Comparison of ENCODE assay signal across 11 cellular contexts in the genomic region with DNA sequence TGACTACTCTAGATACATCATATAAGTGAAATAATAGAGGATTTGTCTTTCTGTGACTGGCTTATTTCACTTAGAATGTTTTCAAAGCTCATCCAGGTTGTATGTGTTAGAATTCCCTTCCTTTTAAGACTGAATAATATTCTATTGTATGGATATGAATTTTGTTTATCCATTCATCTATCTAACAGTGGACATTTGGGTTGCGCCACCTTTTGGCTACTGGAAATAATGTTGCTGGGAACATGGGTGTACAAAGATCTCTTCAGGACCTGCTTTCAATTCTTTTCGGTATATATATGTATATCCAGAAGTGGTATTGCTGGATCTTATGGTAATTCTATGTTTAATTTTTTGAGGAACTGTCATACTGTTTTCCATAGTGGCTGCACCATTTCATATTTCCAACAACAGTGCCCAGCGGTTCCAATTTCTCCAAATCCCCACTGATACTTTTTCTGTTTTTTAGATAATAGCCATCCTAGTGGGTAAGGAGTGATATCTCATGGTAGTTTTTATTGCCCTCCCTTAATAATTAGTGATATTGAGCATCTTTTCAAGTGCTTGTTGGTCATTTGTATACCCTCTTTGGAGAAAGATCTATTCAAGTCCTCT. TPM values are rescaled to one million over a fixed set of nuclear protein-coding genes. Genes with fewer than 3 reads are reported as not detected.
A peak's percentile ranks its signal among the peaks of the same experiment; 100 is the strongest.
DNase-seq lines count a peak whose midpoint lies in the region; ATAC-seq, FAIRE-seq and TF ChIP-seq lines count a peak whose summit lies in the region.
"Had no signal": no experiment of that assay in that cellular context is flagged by ENCODE, and none has a peak within 500 bp of the region (broad histone marks: within the 10 kb centered on the region; RNA-seq: fewer than 3 reads in every experiment).

No MANE protein-coding gene starts in this region.

- H2BK12ac ChIP-seq in H9 (ENCODE audit: insufficient read length, low read depth, low read length), result no peak overlapping the region

- H3K23me2 ChIP-seq in H9 (ENCODE audit: insufficient read length, low read depth, low read length, poor library complexity, severe bottlenecking), result peaks cover 20% of the 10 kb centered on the region

- no peak overlapping the region for H4K91ac ChIP-seq in H9 (ENCODE audit: insufficient read length, low read depth, low read length)

- CTCF ChIA-PET in Caco-2 (lab: Charles Lee), result no interaction called here

- H3K27ac Mint-ChIP-seq in Caco-2 (ENCODE audit: unreplicated experiment), result no peak overlapping the region
- no peak overlapping the region for H3K27ac Mint-ChIP-seq in H9

- H3K4me1 Mint-ChIP-seq in Caco-2 (ENCODE audit: low read depth, unreplicated experiment), result no peaks in the 10 kb centered on the region
- H3K4me1 Mint-ChIP-seq in H9, result peaks cover 21% of the 10 kb centered on the region in 2 experiments

- H3K27me3 Mint-ChIP-seq in Caco-2 (ENCODE audit: insufficient read depth, unreplicated experiment), result peaks cover 5% of the 10 kb centered on the region
- H3K27me3 Mint-ChIP-seq in H9 (ENCODE audit: low read depth), result peaks cover 16% of the 10 kb centered on the region

- no peak overlapping the region for H3T11ph ChIP-seq in H9 (ENCODE audit: low read length)

- H3K27me3 ChIP-seq in Caco-2 (replicated peaks; ENCODE audit: control insufficient read depth, insufficient read depth, low read length), result no peaks in the 10 kb centered on the region
- peaks cover 44% of the 10 kb centered on the region for H3K27me3 ChIP-seq in H9 (ENCODE audit: insufficient read depth, low read length)

- no peak overlapping the region for H2AK5ac ChIP-seq in H9 (ENCODE audit: insufficient read length, low read length)

- H2BK120ac ChIP-seq in H9 (ENCODE audit: low read depth, low read length, poor library complexity, severe bottlenecking), result no peak overlapping the region

- H3K14ac ChIP-seq in H9 (ENCODE audit: insufficient read depth, low read length), result no peak overlapping the region

- H3K4me3 ChIP-seq in Caco-2 (ENCODE audit: low read depth, low read length), result no peak overlapping the region
- H3K4me3 ChIP-seq in WI38 (ENCODE audit: low read depth, low read length), result no peak overlapping the region

- TF ChIP-seq CTCF in Caco-2 (IDR thresholded peaks at IDR 0.05; ENCODE audit: insufficient read depth in 1 of 2, low read depth in 1 of 2, low read length in 1 of 2, severe bottlenecking in 1 of 2, unreplicated experiment in 1 of 2) (peak; percentile 49 to 52), H9 (conservative IDR thresholded peaks at IDR 0.05) (peak; percentile 40), WI38 (IDR thresholded peaks at IDR 0.05; ENCODE audit: low read depth, low read length) (peak; percentile 20; the same call in 1 of the 2 replicates)

- no peak for ATAC-seq in HG03135 (IDR thresholded peaks at IDR 0.05; ENCODE audit: unreplicated experiment)

- H3K56ac ChIP-seq in H9 (ENCODE audit: insufficient read length, low read depth, low read length), result no peak overlapping the region

- H3K27ac ChIP-seq in H9 (ENCODE audit: insufficient read length, low read depth, low read length), result no peak overlapping the region

- intact Hi-C loops in Caco-2 (cut with micrococcal nuclease; ENCODE audit: unreplicated experiment), result loop anchor here (1.0 kb wide), 1 partner anchor 80 kb away; no protein-coding TSS in a partner anchor

- no CpG with 5 or more reads among the region's 3 CpGs for WGBS in H9 (ENCODE audit: extremely low coverage, insufficient read length, low lambda C conversion rate)

- no peaks in the 10 kb centered on the region for H3K9me3 Mint-ChIP-seq in Caco-2 (ENCODE audit: unreplicated experiment)
- H3K9me3 Mint-ChIP-seq in H9, result no peaks in the 10 kb centered on the region

- H3K79me1 ChIP-seq in H9 (ENCODE audit: insufficient read depth, low read depth, low read length, poor library complexity, severe bottlenecking), result no peaks in the 10 kb centered on the region

- H4K5ac ChIP-seq in H9 (ENCODE audit: insufficient read length, low read depth, low read length), result no peak overlapping the region

- no peak overlapping the region for H3K23ac ChIP-seq in H9 (ENCODE audit: insufficient read length, low read depth, low read length)

- H3K4me3 Mint-ChIP-seq in Caco-2 (ENCODE audit: unreplicated experiment) (no peak overlapping the region), H9 (no peak overlapping the region)

- H4K8ac ChIP-seq in H9 (replicated peaks; ENCODE audit: insufficient read length, low read depth, low read length), result no peak overlapping the region

- no peak overlapping the region for H2AFZ ChIP-seq in H9 (ENCODE audit: low read length)

- no peak overlapping the region for H3K4me2 ChIP-seq in H9 (ENCODE audit: insufficient read depth, insufficient read length, low read length)

- H2BK15ac ChIP-seq in H9 (ENCODE audit: low read depth, low read length), result no peak overlapping the region

- POLR2A ChIA-PET in Caco-2 (lab: Charles Lee), result no interaction called here

- no peak for FAIRE-seq in GM19239 (lab: Jason Lieb, UNC)
- FAIRE-seq: urothelium cell line had no signal

- no TSS peak for BruUV-seq in Caco-2 (replicated peaks; lab: Mats Ljungman, UMichigan)

- DNase-seq in Caco-2 (peak in 1 of 2 experiments; percentile 32), H9 (no peak), left kidney (ENCODE audit: low read depth, low spot score) (peak; percentile 31), GM19239 (ENCODE audit: insufficient read length, low spot score) (no peak), activated T-cell treated with anti-CD3 and anti-CD28 coated beads for 4 hours (no peak)
- DNase-seq in activated CD4-positive, CD25-positive, alpha-beta regulatory T cell treated with anti-CD3 and anti-CD28 coated beads, Interleukin-2, amount 50 U/mL, for 72 hours, result no peak
- DNase-seq: activated naive CD4-positive, alpha-beta T cell treated with Interleukin-2 at 50 U/mL for 16 hours; SHP77 treated with DMSO at 0.1 percent for 48 hours had no signal

- no peaks in the 10 kb centered on the region for H4K20me1 ChIP-seq in H9 (ENCODE audit: control insufficient read depth, insufficient read depth, insufficient read length)

- H3K36me3 Mint-ChIP-seq in Caco-2 (ENCODE audit: insufficient read depth, unreplicated experiment) (no peaks in the 10 kb centered on the region), H9 (ENCODE audit: insufficient read depth in 1 of 3, low read depth in 3 of 3) (no peaks in the 10 kb centered on the region)

- no peak overlapping the region for H2BK20ac ChIP-seq in H9 (ENCODE audit: low read depth, low read length, poor library complexity, severe bottlenecking)

- H3K4me1 ChIP-seq in Caco-2 (no peaks in the 10 kb centered on the region), H9 (ENCODE audit: insufficient read depth, low read length) (peaks cover under 1% of the 10 kb centered on the region; the same call in 1 of the 2 replicates)

- H2BK5ac ChIP-seq in H9 (ENCODE audit: insufficient read length, low read length), result no peak overlapping the region

- no peaks in the 10 kb centered on the region for H3K36me3 ChIP-seq in Caco-2 (ENCODE audit: control insufficient read depth, insufficient read depth, low read length)

- H3K4ac ChIP-seq in H9 (ENCODE audit: low read depth, low read length), result no peak overlapping the region

- no peaks in the 10 kb centered on the region for H3K79me2 ChIP-seq in H9 (ENCODE audit: insufficient read depth, low read length)

- no peak overlapping the region for H3K18ac ChIP-seq in H9 (ENCODE audit: insufficient read length, low read depth, low read length)

- no peak overlapping the region for H3K9ac ChIP-seq in H9 (ENCODE audit: extremely low read depth, insufficient read length, low read length)

- H3K9me3 ChIP-seq in Caco-2 (no peaks in the 10 kb centered on the region), H9 (ENCODE audit: control insufficient read depth, low read depth, low read length) (no peaks in the 10 kb centered on the region)

RNA-seq across cellular contexts. Expression of a gene that starts 3.4 kb away (rescaled TPM):
- total RNA-seq in Caco-2 (2022) (2.7 and 3.4 TPM in 2 replicates), H9 (2021) (0.68 and 0.86 TPM in 2 replicates)
